Comparison of ENCODE assay signal across 15 cellular contexts in the genomic region with DNA sequence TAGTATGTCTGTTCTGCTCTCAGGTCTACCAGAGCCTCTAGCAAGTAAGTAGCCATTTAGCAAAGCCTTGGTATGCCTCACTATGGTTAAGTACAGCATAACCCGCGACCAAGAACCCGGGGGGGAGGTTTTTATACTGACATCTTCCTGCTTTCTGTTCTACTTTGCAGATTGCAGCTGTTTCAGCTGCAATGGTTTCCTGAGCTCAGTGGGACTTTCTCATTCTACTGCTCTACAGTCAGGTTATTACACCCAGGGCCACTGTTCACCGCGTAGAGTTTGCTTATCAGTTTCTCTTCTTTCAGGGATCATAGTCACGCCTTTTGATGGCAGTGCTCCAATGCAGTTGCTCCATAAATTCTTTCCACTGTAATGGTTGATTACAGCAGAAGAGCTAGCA.
"Had no signal": no experiment of that assay in that cellular context is flagged by ENCODE, and none has a peak within 500 bp of the region (broad histone marks: within the 10 kb centered on the region; RNA-seq: fewer than 3 reads in every experiment).

No MANE protein-coding gene starts in this region.

- H3K4me3 ChIP-seq: left lung, upper lobe of left lung had no signal

- DNase-seq: activated CD4-positive, alpha-beta T cell treated with anti-CD3 and anti-CD28 coated beads, Interleukin-2, amount 10 ng/mL, durations not matched to agents 7 days and 5 days; activated CD8-positive, alpha-beta memory T cell treated with anti-CD3 and anti-CD28 coated beads for 24 hours; activated naive CD4-positive, alpha-beta T cell treated with anti-CD3 and anti-CD28 coated beads, Interleukin-2, amount 10 ng/mL, durations not matched to agents 7 days and 5 days; activated T-cell treated with anti-CD3 and anti-CD28 coated beads for 4 hours; central memory CD4-positive, alpha-beta T cell; erythroblast; left lung; nephron progenitor cell; stimulated activated CD4-positive, alpha-beta T cell treated with anti-CD3 and anti-CD28 coated beads, Interleukin-12 subunit alpha, Interleukin-12 subunit beta, amount 100 ng/mL, for 4 hours; stimulated activated naive CD4-positive, alpha-beta T cell treated with Interleukin-2 at 50 U/mL for 16 hours; T-helper 9 cell; upper lobe of left lung had no signal

- H3K4me1 ChIP-seq: left lung, upper lobe of left lung had no signal

- H3K36me3 Mint-ChIP-seq: activated naive CD4-positive, alpha-beta T cell treated with anti-CD3 and anti-CD28 coated beads, Interleukin-2, amount 10 ng/mL, durations not matched to agents 7 days and 5 days; memory B cell had no signal

- H3K27me3 ChIP-seq: left lung, upper lobe of left lung had no signal

- H3K27me3 Mint-ChIP-seq: activated CD4-positive, alpha-beta T cell treated with anti-CD3 and anti-CD28 coated beads, Interleukin-2, amount 10 ng/mL, durations not matched to agents 7 days and 5 days; activated naive CD4-positive, alpha-beta T cell treated with anti-CD3 and anti-CD28 coated beads, Interleukin-2, amount 10 ng/mL, durations not matched to agents 7 days and 5 days; dendritic cell treated with granulocyte-macrophage colony-stimulating factor and Interleukin-4, amounts not matched to agents 40 ng/mL and 50 ng/mL, for 4 days; memory B cell had no signal

- H3K4me1 Mint-ChIP-seq: activated CD4-positive, alpha-beta T cell treated with anti-CD3 and anti-CD28 coated beads, Interleukin-2, amount 10 ng/mL, durations not matched to agents 7 days and 5 days; activated naive CD4-positive, alpha-beta T cell treated with anti-CD3 and anti-CD28 coated beads, Interleukin-2, amount 10 ng/mL, durations not matched to agents 7 days and 5 days; memory B cell; nephron progenitor cell had no signal

- H3K9me3 ChIP-seq: left lung, upper lobe of left lung had no signal

- H3K27ac ChIP-seq: left lung, upper lobe of left lung had no signal

- H3K36me3 ChIP-seq: left lung, upper lobe of left lung had no signal

- H3K4me3 Mint-ChIP-seq: activated CD4-positive, alpha-beta T cell treated with anti-CD3 and anti-CD28 coated beads, Interleukin-2, amount 10 ng/mL, durations not matched to agents 7 days and 5 days; activated naive CD4-positive, alpha-beta T cell treated with anti-CD3 and anti-CD28 coated beads, Interleukin-2, amount 10 ng/mL, durations not matched to agents 7 days and 5 days; dendritic cell treated with granulocyte-macrophage colony-stimulating factor and Interleukin-4, amounts not matched to agents 40 ng/mL and 50 ng/mL, for 4 days; memory B cell; nephron progenitor cell had no signal

- H3K9me3 Mint-ChIP-seq: activated CD4-positive, alpha-beta T cell treated with anti-CD3 and anti-CD28 coated beads, Interleukin-2, amount 10 ng/mL, durations not matched to agents 7 days and 5 days; activated T-helper 2 cell treated with anti-CD3 and anti-CD28 coated beads, Interferon-gamma antibody, Interleukin-2, Interleukin-4, amounts not matched to agents 10 μg/mL and 5 μg/mL and 100 μg/mL, durations not matched to agents 14 hours and 24 hours and 36 hours; dendritic cell treated with granulocyte-macrophage colony-stimulating factor and Interleukin-4, amounts not matched to agents 40 ng/mL and 50 ng/mL, for 4 days; nephron progenitor cell had no signal

- H3K27ac Mint-ChIP-seq: activated CD4-positive, alpha-beta T cell treated with anti-CD3 and anti-CD28 coated beads, Interleukin-2, amount 10 ng/mL, durations not matched to agents 7 days and 5 days; activated naive CD4-positive, alpha-beta T cell treated with anti-CD3 and anti-CD28 coated beads, Interleukin-2, amount 10 ng/mL, durations not matched to agents 7 days and 5 days; activated T-helper 2 cell treated with anti-CD3 and anti-CD28 coated beads, Interferon-gamma antibody, Interleukin-2, Interleukin-4, amounts not matched to agents 10 μg/mL and 5 μg/mL and 100 μg/mL, durations not matched to agents 14 hours and 24 hours and 36 hours; dendritic cell treated with granulocyte-macrophage colony-stimulating factor and Interleukin-4, amounts not matched to agents 40 ng/mL and 50 ng/mL, for 4 days; memory B cell; nephron progenitor cell had no signal
